Comparison of ENCODE assay signal across 9 cellular contexts in the genomic region with DNA sequence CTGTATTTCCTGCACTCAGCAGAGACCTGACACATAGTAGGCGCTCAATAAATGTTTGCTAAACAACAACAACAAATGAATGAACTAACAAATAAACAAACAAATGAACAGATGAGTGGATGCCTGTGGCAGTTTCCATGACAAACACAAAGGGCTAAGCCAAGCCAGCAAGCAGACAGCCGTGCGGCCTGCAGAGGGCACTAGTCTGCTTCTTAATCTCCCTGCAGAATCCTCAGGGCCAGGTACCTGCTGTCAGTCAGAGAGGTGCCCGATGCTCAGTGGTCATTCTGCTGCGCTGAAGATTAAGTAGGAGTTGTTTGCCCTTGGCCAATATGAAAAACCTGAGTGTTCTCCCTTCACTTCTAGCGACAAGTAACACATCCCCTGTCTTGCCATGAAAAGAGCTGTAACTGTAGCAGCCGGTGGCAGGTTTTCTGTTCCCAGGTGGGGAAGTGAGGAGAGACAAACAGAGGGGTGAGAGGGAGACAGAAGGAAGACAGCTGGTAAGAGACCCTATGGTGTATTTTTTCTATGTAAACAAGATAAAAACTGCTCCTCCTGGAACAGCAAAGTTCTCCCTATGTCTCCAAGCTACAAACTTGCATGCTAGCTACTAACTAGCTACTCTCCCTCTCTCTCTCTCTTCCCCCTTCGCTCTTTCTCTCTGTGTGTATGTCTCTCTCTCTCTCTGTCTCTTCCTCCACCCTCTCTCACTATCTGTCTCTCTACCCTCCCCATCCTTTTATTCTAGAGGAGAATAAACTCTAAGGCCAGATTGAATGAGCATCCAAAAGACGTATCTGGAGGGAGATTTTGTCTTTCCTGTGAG. TPM values are rescaled to one million over a fixed set of nuclear protein-coding genes. Genes with fewer than 3 reads are reported as not detected.
DNase-seq lines count a peak whose midpoint lies in the region; ATAC-seq and TF ChIP-seq lines count a peak whose summit lies in the region.
"Had no signal": no experiment of that assay in that cellular context is flagged by ENCODE, and none has a peak within 500 bp of the region (broad histone marks: within the 10 kb centered on the region; RNA-seq: fewer than 3 reads in every experiment).

A gene (plus strand): TSS at position 779 of the 829 bp plus-strand sequence. CDS start 112 bp downstream, outside the sequence.

- no peaks in the 10 kb centered on the region for H3K9me2 ChIP-seq in SK-N-SH

- no peak within 1 kb of the TSS for H3K27ac ChIP-seq in SK-N-SH (ENCODE audit: low read depth in 2 of 2, low read length in 1 of 2)
- H3K27ac ChIP-seq in esophagus muscularis mucosa (replicated peaks in 1 of 4), result no peak within 1 kb of the TSS
- no peak within 1 kb of the TSS for H3K27ac ChIP-seq in ovary

- H3K4me2 ChIP-seq in SK-N-SH, result no peak within 1 kb of the TSS

- no peak within 1 kb of the TSS for H3K9ac ChIP-seq in SK-N-SH

- H3K36me3 ChIP-seq in SK-N-SH (replicated peaks in 1 of 2; ENCODE audit: control insufficient read depth in 1 of 2, insufficient read depth in 2 of 2, low read length in 1 of 2) (no peaks in the 10 kb centered on the region), esophagus muscularis mucosa (no peaks in the 10 kb centered on the region), ovary (no peaks in the 10 kb centered on the region)

- no peaks in the 10 kb centered on the region for H3K27me3 ChIP-seq in SK-N-SH (ENCODE audit: insufficient read depth)
- peaks cover 0 to 68% (median 11%) of the 10 kb centered on the region in 4 donors for H3K27me3 ChIP-seq in esophagus muscularis mucosa
- H3K27me3 ChIP-seq in ovary, result no peaks in the 10 kb centered on the region

- ATAC-seq in SK-N-SH treated with all-trans-retinoic acid at 6 μM for 48 hours (no peak), HG02870 (IDR thresholded peaks at IDR 0.05; ENCODE audit: unreplicated experiment) (peak; percentile 65), GM21515 (IDR thresholded peaks at IDR 0.05; ENCODE audit: unreplicated experiment) (no peak)
- ATAC-seq in activated CD8-positive, alpha-beta T cell treated with anti-CD3 and anti-CD28 coated beads, Interleukin-2, amount 10 ng/mL, durations not matched to agents 7 days and 5 days, result peak; percentile 61

- POLR2A ChIA-PET in SK-N-SH (lab: Yijun Ruan, JAX), result no interaction called here
- POLR2A ChIA-PET in activated CD8-positive, alpha-beta T cell treated with anti-CD3 and anti-CD28 coated beads, Interleukin-2, amount 10 ng/mL, durations not matched to agents 7 days and 5 days (lab: Charles Lee), result no interaction called here

- H3K4me1 Mint-ChIP-seq in activated CD8-positive, alpha-beta T cell treated with anti-CD3 and anti-CD28 coated beads, Interleukin-2, amount 10 ng/mL, durations not matched to agents 7 days and 5 days (ENCODE audit: low read depth), result no peaks in the 10 kb centered on the region

- no peak within 1 kb of the TSS for H3K4me3 Mint-ChIP-seq in activated CD8-positive, alpha-beta T cell treated with anti-CD3 and anti-CD28 coated beads, Interleukin-2, amount 10 ng/mL, durations not matched to agents 7 days and 5 days
- H3K4me3 Mint-ChIP-seq: dendritic cell treated with granulocyte-macrophage colony-stimulating factor and Interleukin-4, amounts not matched to agents 40 ng/mL and 50 ng/mL, for 4 days had no signal

- TF ChIP-seq CTCF in SK-N-SH (IDR thresholded peaks at IDR 0.05) (peak; percentile 41), esophagus muscularis mucosa (IDR thresholded peaks at IDR 0.05) (peak; percentile 29 to 57 (median 32)), ovary (IDR thresholded peaks at IDR 0.05) (peak in 2 of 3 donors; percentile 18 to 22)

- no peak within 1 kb of the TSS for H2AFZ ChIP-seq in SK-N-SH (ENCODE audit: low read depth)

- peak; percentile 71 for TF ChIP-seq RAD21 in SK-N-SH (IDR thresholded peaks at IDR 0.05; ENCODE audit: low read length)

- H3K79me2 ChIP-seq in SK-N-SH (ENCODE audit: insufficient read depth), result no peaks in the 10 kb centered on the region

- H3K4me1 ChIP-seq in SK-N-SH (ENCODE audit: control insufficient read depth in 1 of 2, insufficient read depth in 2 of 2, low read depth in 1 of 2, low read length in 1 of 2) (no peaks in the 10 kb centered on the region; a peak in 1 of 4 replicates), esophagus muscularis mucosa (no peaks in the 10 kb centered on the region), ovary (ENCODE audit: insufficient read depth) (no peaks in the 10 kb centered on the region)

- CTCF ChIA-PET in SK-N-SH (lab: Yijun Ruan, JAX), result interaction anchor here (0.7 to 2.8 kb wide), 26 partner anchors 9 to 1596 kb away, joined by 3 to 36 read pairs (median 4); no protein-coding TSS in a partner anchor
- CTCF ChIA-PET in activated CD8-positive, alpha-beta T cell treated with anti-CD3 and anti-CD28 coated beads, Interleukin-2, amount 10 ng/mL, durations not matched to agents 7 days and 5 days (lab: Charles Lee), result interaction anchor here (0.7 to 1.5 kb wide), 13 partner anchors 9 to 1594 kb away, joined by 3 to 15 read pairs (median 3); a partner anchor contains a TSS

- no peaks in the 10 kb centered on the region for H3K9me3 Mint-ChIP-seq in activated CD8-positive, alpha-beta T cell treated with anti-CD3 and anti-CD28 coated beads, Interleukin-2, amount 10 ng/mL, durations not matched to agents 7 days and 5 days (ENCODE audit: insufficient read depth)
- H3K9me3 Mint-ChIP-seq: dendritic cell treated with granulocyte-macrophage colony-stimulating factor and Interleukin-4, amounts not matched to agents 40 ng/mL and 50 ng/mL, for 4 days had no signal

- no peak within 1 kb of the TSS for H3K4me3 ChIP-seq in SK-N-SH (ENCODE audit: low read depth in 2 of 2, low read length in 1 of 2)
- H3K4me3 ChIP-seq in esophagus muscularis mucosa, result no peak within 1 kb of the TSS
- no peak within 1 kb of the TSS for H3K4me3 ChIP-seq in ovary

- no peak within 1 kb of the TSS for H3K27ac Mint-ChIP-seq in activated CD8-positive, alpha-beta T cell treated with anti-CD3 and anti-CD28 coated beads, Interleukin-2, amount 10 ng/mL, durations not matched to agents 7 days and 5 days
- H3K27ac Mint-ChIP-seq: dendritic cell treated with granulocyte-macrophage colony-stimulating factor and Interleukin-4, amounts not matched to agents 40 ng/mL and 50 ng/mL, for 4 days had no signal

- no peaks in the 10 kb centered on the region for H3K9me3 ChIP-seq in SK-N-SH
- H3K9me3 ChIP-seq in esophagus muscularis mucosa, result no peaks in the 10 kb centered on the region
- H3K9me3 ChIP-seq in ovary, result no peaks in the 10 kb centered on the region

- intact Hi-C loops in esophagus muscularis mucosa (cut with DNase I) (no loop called here), ovary (cut with DNase I) (no loop called here)

- WGBS in SK-N-SH (ENCODE audit: low lambda C conversion rate), result 11% methylated on average over 9 of the region's 9 CpGs
- 22% methylated on average over 9 of the region's 9 CpGs for WGBS in esophagus muscularis mucosa
- WGBS in ovary, 3 donors, result 15 to 20% (median 17%) methylated on average over 9 of the region's 9 CpGs

- no peak for TF ChIP-seq EP300 in SK-N-SH (IDR thresholded peaks at IDR 0.05; ENCODE audit: borderline replicate concordance in 1 of 2, low read depth in 1 of 2, low read length in 1 of 2)
- TF ChIP-seq EP300 in esophagus muscularis mucosa (IDR thresholded peaks at IDR 0.05), result no peak
- TF ChIP-seq EP300 in ovary (IDR thresholded peaks at IDR 0.05), result no peak

- H3F3A ChIP-seq in SK-N-SH (replicated peaks; ENCODE audit: insufficient read depth), result no peaks in the 10 kb centered on the region

- peaks cover 8% of the 10 kb centered on the region for H3K27me3 Mint-ChIP-seq in activated CD8-positive, alpha-beta T cell treated with anti-CD3 and anti-CD28 coated beads, Interleukin-2, amount 10 ng/mL, durations not matched to agents 7 days and 5 days (ENCODE audit: low read depth)

- H4K20me1 ChIP-seq in SK-N-SH (ENCODE audit: insufficient read depth), result no peaks in the 10 kb centered on the region

- TF ChIP-seq POLR2A in esophagus muscularis mucosa (IDR thresholded peaks at IDR 0.05; ENCODE audit: low read depth), result no peak
- no peak for TF ChIP-seq POLR2A in ovary (IDR thresholded peaks at IDR 0.05)

- H3K36me3 Mint-ChIP-seq in activated CD8-positive, alpha-beta T cell treated with anti-CD3 and anti-CD28 coated beads, Interleukin-2, amount 10 ng/mL, durations not matched to agents 7 days and 5 days (ENCODE audit: low read depth), result no peaks in the 10 kb centered on the region

- DNase-seq in SK-N-SH (peak; percentile 52), NCI-H345 treated with DMSO at 0.1 percent for 48 hours (lab: John Stamatoyannopoulos, UW; ENCODE audit: unreplicated experiment) (peak; percentile 37), esophagus muscularis mucosa (ENCODE audit: extremely low spot score) (no peak), ovary (peak; percentile 17 to 58 (median 38))
- DNase-seq in activated CD8-positive, alpha-beta T cell treated with anti-CD3 and anti-CD28 coated beads, Interleukin-2, amount 10 ng/mL, durations not matched to agents 7 days and 5 days, result peak; percentile 58

TF ChIP-seq in SK-N-SH, 30 proteins besides CTCF, POLR2A, EP300 and RAD21:
- TF ChIP-seq SMC3 (IDR thresholded peaks at IDR 0.05; ENCODE audit: low read depth, low read length) (peak; percentile 46; the same call in 1 of the 2 replicates), FOXM1 (IDR thresholded peaks at IDR 0.05; ENCODE audit: low read depth) (no peak)

TF ChIP-seq in SK-N-SH treated with all-trans-retinoic acid at 6 μM for 48 hours, 23 proteins besides CTCF, POLR2A, EP300 and RAD21:
- TF ChIP-seq GLIS3 (CRISPR knock-in tag; IDR thresholded peaks at IDR 0.05), result no peak
- no peak for TF ChIP-seq TCF4 (CRISPR knock-in tag; IDR thresholded peaks at IDR 0.05; ENCODE audit: borderline replicate concordance)

RNA-seq across cellular contexts. Expression of the gene that starts here (rescaled TPM):
- polyA plus RNA-seq in SK-N-SH (2012; rRNA removed), result not detected in 2 replicates
- polyA plus RNA-seq in SK-N-SH (2012; cell fraction: cytosol; rRNA removed), result not detected in 2 replicates
- polyA plus RNA-seq in SK-N-SH (2012; cell fraction: nucleus; rRNA removed), result not detected in 2 replicates
- not detected for total RNA-seq in activated CD8-positive, alpha-beta T cell treated with anti-CD3 and anti-CD28 coated beads, Interleukin-2, amount 10 ng/mL, durations not matched to agents 7 days and 5 days
- not detected for total RNA-seq in esophagus muscularis mucosa
- not detected for total RNA-seq in ovary
- polyA plus RNA-seq in ovary, result not detected

Comparison
In these comparisons a context has a peak if more than half of its experiments do, and no peak if none do; other contexts are left out.
1. Peak in DNase-seq in SK-N-SH; RNA of the gene not detected or under 1 TPM.
2. Peak in DNase-seq and ATAC-seq in activated CD8-positive, alpha-beta T cell treated with anti-CD3 and anti-CD28 coated beads, Interleukin-2, amount 10 ng/mL, durations not matched to agents 7 days and 5 days; RNA of the gene not detected or under 1 TPM.
3. Peak in DNase-seq in ovary; RNA of the gene not detected or under 1 TPM.